ENCODE assay signal across 12 cellular contexts in the genomic region with DNA sequence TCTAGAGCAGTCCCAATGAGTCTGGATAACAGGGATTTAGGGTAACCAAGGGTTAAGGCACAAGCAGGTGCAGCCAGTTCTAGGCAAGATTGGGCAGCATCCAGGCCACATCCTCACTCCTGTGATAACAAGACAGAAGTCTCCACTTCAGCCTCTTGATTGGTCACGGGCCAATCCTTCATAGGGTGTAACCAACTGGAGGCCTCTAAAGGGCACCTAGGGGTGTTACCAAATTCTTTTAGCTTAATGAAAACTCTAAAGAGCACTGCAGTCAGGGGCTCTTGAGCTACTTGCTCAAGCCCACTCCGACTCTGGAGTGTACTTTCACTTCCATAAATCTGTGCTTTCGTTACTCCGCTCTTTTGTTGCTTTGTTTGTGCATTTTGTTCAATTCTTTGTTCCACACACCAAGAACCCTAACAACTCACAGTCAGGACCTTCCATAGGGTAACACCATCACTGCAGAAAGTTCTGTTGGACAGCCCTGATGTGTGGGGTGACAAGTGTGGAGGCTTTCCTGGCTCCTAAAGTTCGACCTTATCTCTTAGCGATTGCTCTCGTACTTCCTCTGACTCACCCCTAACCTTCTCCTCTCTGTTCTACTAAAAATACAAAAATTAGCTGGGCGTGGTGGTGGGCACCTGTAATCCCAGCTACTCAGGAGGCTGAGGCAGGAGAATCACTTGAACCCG. TPM values are rescaled to one million over a fixed set of nuclear protein-coding genes. Genes with fewer than 3 reads are reported as not detected.
DNase-seq lines count a peak whose midpoint lies in the region; TF ChIP-seq lines count a peak whose summit lies in the region.
"Had no signal": no experiment of that assay in that cellular context is flagged by ENCODE, and none has a peak within 500 bp of the region (broad histone marks: within the 10 kb centered on the region; RNA-seq: fewer than 3 reads in every experiment).

No MANE protein-coding gene starts in this region.

- peaks cover 16% of the 10 kb centered on the region for H3K4me1 Mint-ChIP-seq in activated CD4-positive, alpha-beta T cell treated with anti-CD3 and anti-CD28 coated beads, Interleukin-2, amount 10 ng/mL, durations not matched to agents 24 days and 14 days
- H3K4me1 Mint-ChIP-seq in activated CD4-positive, alpha-beta memory T cell treated with anti-CD3 and anti-CD28 coated beads, Interleukin-2, amount 10 ng/mL, durations not matched to agents 7 days and 5 days, result peaks cover 33% of the 10 kb centered on the region

- H3K36me3 ChIP-seq in HAP-1 (replicated peaks), result no peaks in the 10 kb centered on the region

- CTCF ChIA-PET in activated CD4-positive, alpha-beta memory T cell treated with anti-CD3 and anti-CD28 coated beads, Interleukin-2, amount 10 ng/mL, durations not matched to agents 7 days and 5 days (lab: Charles Lee), result no interaction called here

- H3K4me3 ChIP-seq in LNCaP clone FGC (ENCODE audit: low read depth, low read length), result no peak overlapping the region
- no peak overlapping the region for H3K4me3 ChIP-seq in HAP-1

- in situ Hi-C loops in HAP-1 (cut with MboI; ENCODE audit: low sequenced_read_pairs), result no loop called here

- H3K4me1 ChIP-seq in HAP-1, result peaks cover 11% of the 10 kb centered on the region

- TF ChIP-seq CTCF in LNCaP clone FGC (IDR thresholded peaks at IDR 0.05; ENCODE audit: control insufficient read depth, extremely low read depth, insufficient read depth), result no peak

- no peak for DNase-seq in activated CD4-positive, alpha-beta T cell treated with anti-CD3 and anti-CD28 coated beads, Interleukin-2, amount 10 ng/mL, durations not matched to agents 24 days and 14 days
- DNase-seq in activated CD4-positive, alpha-beta T cell treated with anti-CD3 and anti-CD28 coated beads for 4 hours, result no peak
- DNase-seq in LNCaP clone FGC (ENCODE audit: low read depth) (peak; percentile 13), myocyte (ENCODE audit: low read depth) (peak; percentile 15), HAP-1 (ENCODE audit: low spot score in 2 of 2) (no peak), NCI-H82 (lab: John Stamatoyannopoulos, UW) (no peak)
- DNase-seq in activated CD4-positive, alpha-beta memory T cell treated with anti-CD3 and anti-CD28 coated beads, Interleukin-2, amount 10 ng/mL, durations not matched to agents 7 days and 5 days, result no peak
- no peak for DNase-seq in stimulated activated CD4-positive, alpha-beta T cell treated with anti-CD3 and anti-CD28 coated beads, Interleukin-2, amount 100 ng/mL, for 48 hours
- DNase-seq: activated effector memory CD4-positive, alpha-beta T cell treated with anti-CD3 and anti-CD28 coated beads, Interleukin-2, amount 50 U/mL, for 16 hours; EL; NCI-H2081 treated with DMSO at 0.1 percent for 48 hours had no signal

- no peaks in the 10 kb centered on the region for H3K9me3 Mint-ChIP-seq in activated CD4-positive, alpha-beta T cell treated with anti-CD3 and anti-CD28 coated beads, Interleukin-2, amount 10 ng/mL, durations not matched to agents 24 days and 14 days
- no peaks in the 10 kb centered on the region for H3K9me3 Mint-ChIP-seq in activated CD4-positive, alpha-beta memory T cell treated with anti-CD3 and anti-CD28 coated beads, Interleukin-2, amount 10 ng/mL, durations not matched to agents 7 days and 5 days
- H3K9me3 Mint-ChIP-seq: central memory CD8-positive, alpha-beta T cell had no signal

- peaks cover 26% of the 10 kb centered on the region for H3K36me3 Mint-ChIP-seq in activated CD4-positive, alpha-beta T cell treated with anti-CD3 and anti-CD28 coated beads, Interleukin-2, amount 10 ng/mL, durations not matched to agents 24 days and 14 days (ENCODE audit: low read depth)
- peaks cover 47% of the 10 kb centered on the region for H3K36me3 Mint-ChIP-seq in activated CD4-positive, alpha-beta memory T cell treated with anti-CD3 and anti-CD28 coated beads, Interleukin-2, amount 10 ng/mL, durations not matched to agents 7 days and 5 days (ENCODE audit: low read depth)

- POLR2A ChIA-PET in activated CD4-positive, alpha-beta memory T cell treated with anti-CD3 and anti-CD28 coated beads, Interleukin-2, amount 10 ng/mL, durations not matched to agents 7 days and 5 days (lab: Charles Lee), result interaction anchor here (1.6 to 6.5 kb wide), 3 partner anchors 15 to 51 kb away, joined by 3 to 101 read pairs (median 34); partner anchors contain the start of gene CARD8

- no peaks in the 10 kb centered on the region for H3K9me3 ChIP-seq in HAP-1

- intact Hi-C loops in activated CD4-positive, alpha-beta T cell treated with anti-CD3 and anti-CD28 coated beads, Interleukin-2, amount 10 ng/mL, durations not matched to agents 24 days and 14 days (cut with micrococcal nuclease), result no loop called here

- no peak overlapping the region for H3K4me3 Mint-ChIP-seq in activated CD4-positive, alpha-beta T cell treated with anti-CD3 and anti-CD28 coated beads, Interleukin-2, amount 10 ng/mL, durations not matched to agents 24 days and 14 days
- no peak overlapping the region for H3K4me3 Mint-ChIP-seq in activated CD4-positive, alpha-beta memory T cell treated with anti-CD3 and anti-CD28 coated beads, Interleukin-2, amount 10 ng/mL, durations not matched to agents 7 days and 5 days
- H3K4me3 Mint-ChIP-seq: central memory CD8-positive, alpha-beta T cell had no signal

- H3K27me3 ChIP-seq in HAP-1 (ENCODE audit: low read depth), result no peaks in the 10 kb centered on the region

- peak overlapping the region; percentile 60 for H3K27ac Mint-ChIP-seq in activated CD4-positive, alpha-beta T cell treated with anti-CD3 and anti-CD28 coated beads, Interleukin-2, amount 10 ng/mL, durations not matched to agents 24 days and 14 days
- peak overlapping the region; percentile 2 for H3K27ac Mint-ChIP-seq in activated CD4-positive, alpha-beta memory T cell treated with anti-CD3 and anti-CD28 coated beads, Interleukin-2, amount 10 ng/mL, durations not matched to agents 7 days and 5 days

- no peaks in the 10 kb centered on the region for H3K27me3 Mint-ChIP-seq in activated CD4-positive, alpha-beta T cell treated with anti-CD3 and anti-CD28 coated beads, Interleukin-2, amount 10 ng/mL, durations not matched to agents 24 days and 14 days
- no peaks in the 10 kb centered on the region for H3K27me3 Mint-ChIP-seq in activated CD4-positive, alpha-beta memory T cell treated with anti-CD3 and anti-CD28 coated beads, Interleukin-2, amount 10 ng/mL, durations not matched to agents 7 days and 5 days
- H3K27me3 Mint-ChIP-seq: central memory CD8-positive, alpha-beta T cell had no signal

RNA-seq across cellular contexts. Expression of gene ZSWIM9, which starts 36.1 kb away (rescaled TPM):
- 8.0 and 9.9 TPM in 2 replicates for total RNA-seq in activated CD4-positive, alpha-beta T cell treated with anti-CD3 and anti-CD28 coated beads, Interleukin-2, amount 10 ng/mL, durations not matched to agents 24 days and 14 days
- 1 to 10 TPM; 7.0 to 7.8 TPM for total RNA-seq in activated CD4-positive, alpha-beta memory T cell treated with anti-CD3 and anti-CD28 coated beads, Interleukin-2, amount 10 ng/mL, durations not matched to agents 7 days and 5 days
- 1.3 and 2.1 TPM in 2 replicates for total RNA-seq in myocyte
- 6.8 TPM for polyA plus RNA-seq in myocyte (2012)

RNA-seq across cellular contexts. Expression of gene LIG1, which starts 36.4 kb away (rescaled TPM):
- total RNA-seq in activated CD4-positive, alpha-beta T cell treated with anti-CD3 and anti-CD28 coated beads, Interleukin-2, amount 10 ng/mL, durations not matched to agents 24 days and 14 days, result 138 and 144 TPM in 2 replicates
- 100 to 1,000 TPM; 137 to 146 TPM for total RNA-seq in activated CD4-positive, alpha-beta memory T cell treated with anti-CD3 and anti-CD28 coated beads, Interleukin-2, amount 10 ng/mL, durations not matched to agents 7 days and 5 days
- total RNA-seq in myocyte, result 8.4 and 8.9 TPM in 2 replicates
- polyA plus RNA-seq in myocyte (2012), result 10.5 TPM

RNA-seq across cellular contexts. Expression of gene CARD8, which starts 49.2 kb away (rescaled TPM):
- 125 and 127 TPM in 2 replicates for total RNA-seq in activated CD4-positive, alpha-beta T cell treated with anti-CD3 and anti-CD28 coated beads, Interleukin-2, amount 10 ng/mL, durations not matched to agents 24 days and 14 days
- 100 to 1,000 TPM; 247 to 253 TPM for total RNA-seq in activated CD4-positive, alpha-beta memory T cell treated with anti-CD3 and anti-CD28 coated beads, Interleukin-2, amount 10 ng/mL, durations not matched to agents 7 days and 5 days
- total RNA-seq in myocyte, result 20.7 and 23.0 TPM in 2 replicates
- polyA plus RNA-seq in myocyte (2012), result 13.4 TPM

Comparison
In these comparisons a context has a peak if more than half of its experiments do, and no peak if none do; other contexts are left out.
1. DNase-seq: peak in LNCaP clone FGC (single experiment) and myocyte (single experiment); none in activated CD4-positive, alpha-beta T cell treated with anti-CD3 and anti-CD28 coated beads, Interleukin-2, amount 10 ng/mL, durations not matched to agents 24 days and 14 days (single experiment), activated CD4-positive, alpha-beta T cell treated with anti-CD3 and anti-CD28 coated beads for 4 hours (0 of 2), activated CD4-positive, alpha-beta memory T cell treated with anti-CD3 and anti-CD28 coated beads, Interleukin-2, amount 10 ng/mL, durations not matched to agents 7 days and 5 days (single experiment), HAP-1 (0 of 2), NCI-H82 (single experiment) and stimulated activated CD4-positive, alpha-beta T cell treated with anti-CD3 and anti-CD28 coated beads, Interleukin-2, amount 100 ng/mL, for 48 hours (0 of 2).
2. RNA of gene LIG1, which starts 36.4 kb away (total RNA-seq): 137 to 146 TPM in activated CD4-positive, alpha-beta memory T cell treated with anti-CD3 and anti-CD28 coated beads, Interleukin-2, amount 10 ng/mL, durations not matched to agents 7 days and 5 days and 138 to 144 TPM in activated CD4-positive, alpha-beta T cell treated with anti-CD3 and anti-CD28 coated beads, Interleukin-2, amount 10 ng/mL, durations not matched to agents 24 days and 14 days; 8.4 to 8.9 TPM in myocyte; every median in the first group is over 10 times any median in the second.